In genomic region chr2:96926791-96927190, GRCh38 we compare ENCODE assay signal across 28 cellular contexts. TPM values are rescaled to one million over a fixed set of nuclear protein-coding genes. Genes with fewer than 3 reads are reported as not detected.
DNase-seq lines count a peak whose midpoint lies in the region; ATAC-seq and TF ChIP-seq lines count a peak whose summit lies in the region.
"Had no signal": no experiment of that assay in that cellular context is flagged by ENCODE, and none has a peak within 500 bp of the region (broad histone marks: within the 10 kb centered on the region; RNA-seq: fewer than 3 reads in every experiment).

No MANE protein-coding gene starts in this region.

- peaks cover 18% of the 10 kb centered on the region for H3K4me1 ChIP-seq in hepatocyte (ENCODE audit: insufficient read depth)

- H3K4me3 ChIP-seq in hepatocyte, result no peak overlapping the region
- H3K4me3 ChIP-seq: BLaER1, MG63 had no signal

- TF ChIP-seq CTCF in hepatocyte (IDR thresholded peaks at IDR 0.05; ENCODE audit: poor library complexity), result no peak

- no peak for ATAC-seq in GM18870 (IDR thresholded peaks at IDR 0.05; ENCODE audit: unreplicated experiment)
- ATAC-seq in GM19452 (IDR thresholded peaks at IDR 0.05; ENCODE audit: unreplicated experiment), result no peak
- no peak for ATAC-seq in GM21528 (IDR thresholded peaks at IDR 0.05; ENCODE audit: low FRiP score, unreplicated experiment)
- ATAC-seq: activated CD8-positive, alpha-beta memory T cell treated with anti-CD3 and anti-CD28 coated beads, Interleukin-2, amount 10 ng/mL, durations not matched to agents 7 days and 5 days; activated T-cell treated with anti-CD3 and anti-CD28 coated beads, Interleukin-2, amount 50 U/mL, for 72 hours; natural killer cell treated with Interleukin-12 subunit alpha and Interleukin-12 subunit beta and Interleukin-15 and Interleukin-18, amount 100 ng/mL, for 72 hours; stimulated activated naive CD8-positive, alpha-beta T cell treated with anti-CD3 and anti-CD28 coated beads, Interleukin-15, amount 100 ng/mL, for 72 hours; WTC11 had no signal

- no peaks in the 10 kb centered on the region for H3K79me2 ChIP-seq in hepatocyte

- 78% methylated on average over 8 of the region's 8 CpGs for WGBS in hepatocyte (ENCODE audit: low lambda C conversion rate, missing lambda C conversion rate)

- no peaks in the 10 kb centered on the region for H3K9me2 ChIP-seq in hepatocyte (replicated peaks; ENCODE audit: insufficient read depth)

- no peaks in the 10 kb centered on the region for H4K20me1 ChIP-seq in hepatocyte (ENCODE audit: insufficient read depth, poor library complexity, severe bottlenecking)
- H4K20me1 ChIP-seq: BLaER1 had no signal

- H2AFZ ChIP-seq in hepatocyte, result no peak overlapping the region

- peak in 1 of 61 donors; percentile 36 for DNase-seq in caudate nucleus (lab: John Stamatoyannopoulos, UW)
- no peak for DNase-seq in hepatocyte (ENCODE audit: low spot score)
- peak; percentile 54 for DNase-seq in occipital lobe (lab: John Stamatoyannopoulos, UW)
- peak; percentile 67 for DNase-seq in superior temporal gyrus (ENCODE audit: extremely low spot score)
- DNase-seq in HuH-7 (ENCODE audit: low spot score), result no peak
- DNase-seq: activated CD4-positive, alpha-beta T cell treated with anti-CD3 and anti-CD28 coated beads, Interleukin-2, amount 50 U/mL, for 1 hour; activated CD8-positive, alpha-beta memory T cell treated with anti-CD3 and anti-CD28 coated beads, Interleukin-2, amount 10 ng/mL, durations not matched to agents 7 days and 5 days; activated naive CD4-positive, alpha-beta T cell treated with Interleukin-2 at 50 U/mL for 16 hours; activated T-cell treated with anti-CD3 and anti-CD28 coated beads, Interleukin-2, amount 50 U/mL, for 72 hours; DND-41; KBM-7; left ventricle myocardium inferior; MG63; NCI-H1417; NCI-H2081; NCI-H774; SJCRH30; stimulated activated naive CD8-positive, alpha-beta T cell treated with anti-CD3 and anti-CD28 coated beads, Interleukin-15, amount 100 ng/mL, for 72 hours had no signal

- H3K9me3 ChIP-seq in hepatocyte (ENCODE audit: low read depth), result no peaks in the 10 kb centered on the region
- H3K9me3 ChIP-seq: BLaER1, left ventricle myocardium inferior, MG63, SJCRH30 had no signal

- H3K27me3 ChIP-seq in hepatocyte, result no peaks in the 10 kb centered on the region
- H3K27me3 ChIP-seq: BLaER1, MG63 had no signal

- no peak overlapping the region for H3K4me2 ChIP-seq in hepatocyte
- H3K4me2 ChIP-seq: BLaER1 had no signal

- H3K36me3 ChIP-seq in hepatocyte (replicated peaks; ENCODE audit: insufficient read depth, low read depth), result no peaks in the 10 kb centered on the region
- H3K36me3 ChIP-seq: BLaER1, left ventricle myocardium inferior, MG63, SJCRH30 had no signal

- H3K27ac ChIP-seq in caudate nucleus (ENCODE audit: low read depth, low read length) (peak overlapping the region; percentile 91), hepatocyte (peak overlapping the region; percentile 44)
- H3K27ac ChIP-seq: BLaER1, left ventricle myocardium inferior, SJCRH30 had no signal

RNA-seq across cellular contexts. Expression of gene SEMA4C, which starts 56.9 kb away (rescaled TPM):
- 30.2 and 37.5 TPM in 2 replicates for total RNA-seq in hepatocyte
- 28.6 and 33.4 TPM in 2 replicates for polyA plus RNA-seq in hepatocyte
- 54.9 TPM for total RNA-seq in occipital lobe

RNA-seq across cellular contexts. Expression of gene FAM178B, which starts 59.6 kb away (rescaled TPM):
- total RNA-seq in hepatocyte, result not detected in 2 replicates
- polyA plus RNA-seq in hepatocyte, result 1.6 and 2.6 TPM in 2 replicates
- total RNA-seq in occipital lobe, result not detected
- total RNA-seq: activated CD8-positive, alpha-beta memory T cell treated with anti-CD3 and anti-CD28 coated beads, Interleukin-2, amount 10 ng/mL, durations not matched to agents 7 days and 5 days; HT1080; mesenteric fat pad; natural killer cell treated with Interleukin-12 subunit alpha and Interleukin-12 subunit beta and Interleukin-15 and Interleukin-18, amount 100 ng/mL, for 72 hours; progenitor cell of endocrine pancreas had no signal
- polyA plus RNA-seq: AG04450 had no signal

Comparison
In these comparisons a context has a peak if more than half of its experiments do, and no peak if none do; other contexts are left out.
1. DNase-seq: peak in occipital lobe (single experiment) and superior temporal gyrus (single experiment); none in hepatocyte (single experiment) and HuH-7 (single experiment).